ENCODE assay signal across 1 cellular context in the genomic region with DNA sequence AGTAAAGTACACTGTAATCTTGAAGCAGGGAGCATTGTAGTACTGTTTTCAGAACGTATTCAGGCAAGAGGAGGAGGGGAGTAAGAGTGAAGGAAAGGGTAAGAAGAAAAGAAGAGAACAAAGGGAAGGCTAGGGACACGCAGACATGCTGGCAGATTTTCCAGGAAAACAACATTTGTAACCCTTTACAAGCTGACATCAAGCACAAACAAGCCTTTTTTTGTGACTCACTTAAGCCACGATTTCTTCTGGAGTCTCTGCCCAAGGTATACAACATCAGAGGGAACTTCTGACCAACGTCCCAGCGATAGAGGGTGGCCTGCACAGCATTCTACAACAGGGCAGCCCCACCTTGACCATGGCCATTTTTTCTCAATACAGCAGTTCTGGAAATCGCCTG.
TF ChIP-seq lines count a peak whose summit lies in the region.

No MANE protein-coding gene starts in this region.

TF ChIP-seq in neural cell, 6 proteins besides CTCF, POLR2A, EP300 and RAD21 (continued from another document):
- no peak for TF ChIP-seq TAF1 (IDR thresholded peaks at IDR 0.05; ENCODE audit: low read depth)
TF ChIP-seq in neural cell: peak in this region for 0.
